In genomic region chr19:52200755-52201391, GRCh38 we compare ENCODE assay signal across 8 cellular contexts. TPM values are rescaled to one million over a fixed set of nuclear protein-coding genes. Genes with fewer than 3 reads are reported as not detected.
DNase-seq lines count a peak whose midpoint lies in the region; FAIRE-seq and TF ChIP-seq lines count a peak whose summit lies in the region.
"Not testable (repeated sequence)": the region's sequence is repeated elsewhere in the genome, so short reads cannot be mapped to it uniquely, and the experiment has no call there.

No MANE protein-coding gene starts in this region.

- not testable (repeated sequence) for H3K27me3 ChIP-seq in ACC112 (ENCODE audit: insufficient read depth, low read length); bronchial epithelial cell (ENCODE audit: control insufficient read depth, insufficient read depth, low read length); right atrium auricular region; spleen (replicated peaks in 1 of 7); uterus

- peak overlapping the region; percentile 29; the same call in 1 of the 2 replicates for H3K4me3 ChIP-seq in ACC112 (ENCODE audit: low read depth, low read length)
- not testable (repeated sequence) for H3K4me3 ChIP-seq in bronchial epithelial cell (ENCODE audit: low read depth, low read length); fibroblast of villous mesenchyme (ENCODE audit: low read depth, low read length); right atrium auricular region; spleen; uterus

- not testable (repeated sequence) for H3K9me3 Mint-ChIP-seq in activated naive CD4-positive, alpha-beta T cell treated with anti-CD3 and anti-CD28 coated beads, Interleukin-2, amount 50 U/mL, for 24 hours; progenitor cell of endocrine pancreas (ENCODE audit: low read depth)

- DNase-seq in bronchial epithelial cell (ENCODE audit: low read depth); right atrium auricular region (ENCODE audit: low spot score); progenitor cell of endocrine pancreas (ENCODE audit: low spot score, unreplicated experiment); spleen; uterus: not testable (repeated sequence)
- DNase-seq in fibroblast of villous mesenchyme (ENCODE audit: low read depth), result peak; percentile 55

- H3K36me3 Mint-ChIP-seq in activated naive CD4-positive, alpha-beta T cell treated with anti-CD3 and anti-CD28 coated beads, Interleukin-2, amount 50 U/mL, for 24 hours, result peaks cover 15% of the 10 kb centered on the region
- peaks cover 16% of the 10 kb centered on the region for H3K36me3 Mint-ChIP-seq in progenitor cell of endocrine pancreas (ENCODE audit: insufficient read depth)

- H3K27ac ChIP-seq in ACC112 (ENCODE audit: low read depth, low read length), result peak overlapping the region; percentile 84
- H3K27ac ChIP-seq in right atrium auricular region, result peak overlapping the region; percentile 85 to 87
- peak overlapping the region in 7 of 8 donors; percentile 5 to 65 (median 40) for H3K27ac ChIP-seq in spleen
- H3K27ac ChIP-seq in uterus, result peak overlapping the region; percentile 67 to 96

- 76 to 86% (median 80%) methylated on average over 17 of the region's 17 CpGs for WGBS in spleen, 5 donors

- not testable (repeated sequence) for H3K4me3 Mint-ChIP-seq in activated naive CD4-positive, alpha-beta T cell treated with anti-CD3 and anti-CD28 coated beads, Interleukin-2, amount 50 U/mL, for 24 hours; progenitor cell of endocrine pancreas (ENCODE audit: low read depth)

- not testable (repeated sequence) for TF ChIP-seq CTCF in bronchial epithelial cell (IDR thresholded peaks at IDR 0.05; ENCODE audit: insufficient read depth, low read length, severe bottlenecking); fibroblast of villous mesenchyme (IDR thresholded peaks at IDR 0.05; ENCODE audit: insufficient read depth, low read depth, low read length); right atrium auricular region (IDR thresholded peaks at IDR 0.05); progenitor cell of endocrine pancreas (IDR thresholded peaks at IDR 0.05; ENCODE audit: unreplicated experiment); spleen (IDR thresholded peaks at IDR 0.05 in 8 of 11, conservative IDR thresholded peaks at IDR 0.05 in 3 of 11); uterus (IDR thresholded peaks at IDR 0.05)

- peaks cover 84% of the 10 kb centered on the region for H3K4me1 Mint-ChIP-seq in activated naive CD4-positive, alpha-beta T cell treated with anti-CD3 and anti-CD28 coated beads, Interleukin-2, amount 50 U/mL, for 24 hours
- not testable (repeated sequence) for H3K4me1 Mint-ChIP-seq in progenitor cell of endocrine pancreas (ENCODE audit: low read depth)

- intact Hi-C loops in spleen (cut with DNase I; ENCODE audit: low total_unique reads); uterus (cut with DNase I; ENCODE audit: low total_unique reads): not testable (repeated sequence)

- FAIRE-seq in bronchial epithelial cell (lab: Jason Lieb, UNC), result peak; percentile 55

- not testable (repeated sequence) for H3K27me3 Mint-ChIP-seq in activated naive CD4-positive, alpha-beta T cell treated with anti-CD3 and anti-CD28 coated beads, Interleukin-2, amount 50 U/mL, for 24 hours; progenitor cell of endocrine pancreas

- peaks cover 93% of the 10 kb centered on the region for H3K79me2 ChIP-seq in ACC112 (ENCODE audit: control insufficient read depth, insufficient read depth, low read length, unreplicated experiment)

- not testable (repeated sequence) for H3K9me3 ChIP-seq in right atrium auricular region, spleen, uterus

- TF ChIP-seq POLR2A in spleen (IDR thresholded peaks at IDR 0.05); uterus (IDR thresholded peaks at IDR 0.05): not testable (repeated sequence)

- H2AFZ ChIP-seq in ACC112 (ENCODE audit: low read length, unreplicated experiment), result not testable (repeated sequence)

- H3K36me3 ChIP-seq in ACC112 (ENCODE audit: insufficient read depth, low read length) (peaks cover 26% of the 10 kb centered on the region), bronchial epithelial cell (ENCODE audit: control insufficient read depth, insufficient read depth, low read length) (peaks cover 35% of the 10 kb centered on the region), right atrium auricular region (peaks cover 61% of the 10 kb centered on the region), spleen (peaks cover 0 to 100% (median 68%) of the 10 kb centered on the region in 6 donors)
- not testable (repeated sequence) for H3K36me3 ChIP-seq in uterus

- H3K4me1 ChIP-seq in ACC112 (ENCODE audit: control insufficient read depth, insufficient read depth, low read length, unreplicated experiment) (peaks cover 28% of the 10 kb centered on the region), right atrium auricular region (peaks cover 0 to 53% of the 10 kb centered on the region in 2 donors), spleen (peaks cover 10 to 90% (median 43%) of the 10 kb centered on the region in 6 donors)
- not testable (repeated sequence) for H3K4me1 ChIP-seq in uterus

- H3K27ac Mint-ChIP-seq in activated naive CD4-positive, alpha-beta T cell treated with anti-CD3 and anti-CD28 coated beads, Interleukin-2, amount 50 U/mL, for 24 hours, result peak overlapping the region; percentile 55
- peak overlapping the region; percentile 47 for H3K27ac Mint-ChIP-seq in progenitor cell of endocrine pancreas

RNA-seq across cellular contexts. Expression of gene PPP2R1A, which starts 11.0 kb away (rescaled TPM):
- total RNA-seq in bronchial epithelial cell (67.4 and 92.7 TPM in 2 replicates), fibroblast of villous mesenchyme (122 and 166 TPM in 2 replicates), right atrium auricular region (100 to 1,000 TPM; 284 to 322 TPM), progenitor cell of endocrine pancreas (299 and 307 TPM in 2 replicates), spleen (100 to 1,000 TPM; 148 to 200 (median 178) TPM), uterus (100 to 1,000 TPM in 2 of 4 donors, 10 to 100 TPM in 2; 38.5 to 223 (median 134) TPM)
- polyA plus RNA-seq in spleen, result 100 to 1,000 TPM in 1 of 3 donors, 10 to 100 TPM in 2; 81.1 to 103 (median 99.2) TPM

RNA-seq across cellular contexts. Expression of gene ZNF836, which starts 29.5 kb away (rescaled TPM):
- total RNA-seq in bronchial epithelial cell, result 6.1 and 6.3 TPM in 2 replicates
- total RNA-seq in fibroblast of villous mesenchyme, result 7.1 and 11.7 TPM in 2 replicates
- 1 to 10 TPM; 2.2 to 7.6 TPM for total RNA-seq in right atrium auricular region
- total RNA-seq in progenitor cell of endocrine pancreas, result 30.2 and 32.6 TPM in 2 replicates
- total RNA-seq in spleen, result 10 to 100 TPM; 16.7 to 26.8 (median 21.0) TPM
- polyA plus RNA-seq in spleen, result 1 to 10 TPM; 4.9 to 7.6 (median 7.3) TPM
- total RNA-seq in uterus, result 10 to 100 TPM in 3 of 4 donors, 1 to 10 TPM in 1; 6.1 to 31.5 (median 20.3) TPM
